26 cellular contexts compared by ENCODE assay signal in genomic region chr18:33665630-33666029, GRCh38.
"Had no signal": no experiment of that assay in that cellular context is flagged by ENCODE, and none has a peak within 500 bp of the region (broad histone marks: within the 10 kb centered on the region; RNA-seq: fewer than 3 reads in every experiment).

No MANE protein-coding gene starts in this region.

- H3K27me3 Mint-ChIP-seq: naive B cell; progenitor cell of endocrine pancreas; stimulated activated naive B cell treated with anti-CD40 and anti-IgM and Interleukin-4, amounts not matched to agents 10 μg/mL and 1 μg/mL and 100 μg/mL, for 72 hours had no signal

- ATAC-seq: left colon; natural killer cell; stimulated activated naive B cell treated with anti-CD40 and anti-IgM and Interleukin-4, amounts not matched to agents 10 μg/mL and 1 μg/mL and 100 μg/mL, for 72 hours; stimulated activated naive CD8-positive, alpha-beta T cell treated with anti-CD3 and anti-CD28 coated beads, Interleukin-15, Interleukin-2, amounts not matched to agents 100 U/mL and 50 U/mL, for 24 hours had no signal

- H3K36me3 Mint-ChIP-seq: naive B cell; natural killer cell; stimulated activated naive B cell treated with anti-CD40 and anti-IgM and Interleukin-4, amounts not matched to agents 10 μg/mL and 1 μg/mL and 100 μg/mL, for 72 hours had no signal

- H3K4me1 ChIP-seq: left ventricle myocardium inferior, right atrium auricular region, stomach, testis, transverse colon, upper lobe of left lung, vagina had no signal

- H3K36me3 ChIP-seq: left ventricle myocardium inferior, ovary, right atrium auricular region, right lobe of liver, stomach, thyroid gland, transverse colon, upper lobe of left lung, vagina had no signal

- H3K9me3 Mint-ChIP-seq: mesothelial cell of epicardium; stimulated activated naive B cell treated with anti-CD40 and anti-IgM and Interleukin-4, amounts not matched to agents 10 μg/mL and 1 μg/mL and 100 μg/mL, for 72 hours had no signal

- H3K27me3 ChIP-seq: ovary, right atrium auricular region, right lobe of liver, stomach, testis, thyroid gland, transverse colon, upper lobe of left lung, vagina had no signal

- H3K9me3 ChIP-seq: left ventricle myocardium inferior, ovary, right atrium auricular region, right lobe of liver, stomach, testis, thyroid gland, transverse colon, upper lobe of left lung, vagina had no signal

- DNase-seq: hippocampal formation; left colon; left ventricle myocardium inferior; mesendoderm; naive B cell; natural killer cell; ovary; right lobe of liver; stimulated activated CD4-positive, alpha-beta T cell treated with anti-CD3 and anti-CD28 coated beads, Interleukin-12 subunit alpha, Interleukin-12 subunit beta, amount 100 ng/mL, for 4 hours; stimulated activated CD4-positive, alpha-beta T cell treated with anti-CD3 and anti-CD28 coated beads, Interleukin-15, amount 100 ng/mL, for 24 hours; stimulated activated CD4-positive, alpha-beta T cell treated with anti-CD3 and anti-CD28 coated beads, Interleukin-2, amount 100 ng/mL, for 24 hours; stimulated activated CD4-positive, alpha-beta T cell treated with anti-CD3 and anti-CD28 coated beads, Interleukin-4, amount 100 ng/mL, for 1 hour; stimulated activated naive B cell treated with anti-CD40 and anti-IgM and Interleukin-4, amounts not matched to agents 10 μg/mL and 1 μg/mL and 100 μg/mL, for 72 hours; stimulated activated naive CD8-positive, alpha-beta T cell treated with anti-CD3 and anti-CD28 coated beads, Interleukin-15, Interleukin-2, amounts not matched to agents 100 U/mL and 50 U/mL, for 24 hours; stomach; testis; thyroid gland; transverse colon; upper lobe of left lung had no signal

- H3K4me3 Mint-ChIP-seq: mesothelial cell of epicardium; naive B cell; natural killer cell; stimulated activated naive B cell treated with anti-CD40 and anti-IgM and Interleukin-4, amounts not matched to agents 10 μg/mL and 1 μg/mL and 100 μg/mL, for 72 hours had no signal

- H3K4me3 ChIP-seq: left ventricle myocardium inferior, lung, ovary, right atrium auricular region, right lobe of liver, skin epidermis, stomach, testis, thyroid gland, transverse colon, upper lobe of left lung, vagina had no signal

- H3K4me1 Mint-ChIP-seq: naive B cell; natural killer cell; stimulated activated naive B cell treated with anti-CD40 and anti-IgM and Interleukin-4, amounts not matched to agents 10 μg/mL and 1 μg/mL and 100 μg/mL, for 72 hours had no signal

- H3K27ac Mint-ChIP-seq: mesothelial cell of epicardium; naive B cell; natural killer cell; progenitor cell of endocrine pancreas; stimulated activated naive B cell treated with anti-CD40 and anti-IgM and Interleukin-4, amounts not matched to agents 10 μg/mL and 1 μg/mL and 100 μg/mL, for 72 hours had no signal

- H3K27ac ChIP-seq: left ventricle myocardium inferior, ovary, right atrium auricular region, right lobe of liver, skin epidermis, stomach, testis, thyroid gland, transverse colon, upper lobe of left lung, vagina had no signal

- FAIRE-seq: keratinocyte had no signal
